8 cellular contexts compared by ENCODE assay signal in the genomic region with DNA sequence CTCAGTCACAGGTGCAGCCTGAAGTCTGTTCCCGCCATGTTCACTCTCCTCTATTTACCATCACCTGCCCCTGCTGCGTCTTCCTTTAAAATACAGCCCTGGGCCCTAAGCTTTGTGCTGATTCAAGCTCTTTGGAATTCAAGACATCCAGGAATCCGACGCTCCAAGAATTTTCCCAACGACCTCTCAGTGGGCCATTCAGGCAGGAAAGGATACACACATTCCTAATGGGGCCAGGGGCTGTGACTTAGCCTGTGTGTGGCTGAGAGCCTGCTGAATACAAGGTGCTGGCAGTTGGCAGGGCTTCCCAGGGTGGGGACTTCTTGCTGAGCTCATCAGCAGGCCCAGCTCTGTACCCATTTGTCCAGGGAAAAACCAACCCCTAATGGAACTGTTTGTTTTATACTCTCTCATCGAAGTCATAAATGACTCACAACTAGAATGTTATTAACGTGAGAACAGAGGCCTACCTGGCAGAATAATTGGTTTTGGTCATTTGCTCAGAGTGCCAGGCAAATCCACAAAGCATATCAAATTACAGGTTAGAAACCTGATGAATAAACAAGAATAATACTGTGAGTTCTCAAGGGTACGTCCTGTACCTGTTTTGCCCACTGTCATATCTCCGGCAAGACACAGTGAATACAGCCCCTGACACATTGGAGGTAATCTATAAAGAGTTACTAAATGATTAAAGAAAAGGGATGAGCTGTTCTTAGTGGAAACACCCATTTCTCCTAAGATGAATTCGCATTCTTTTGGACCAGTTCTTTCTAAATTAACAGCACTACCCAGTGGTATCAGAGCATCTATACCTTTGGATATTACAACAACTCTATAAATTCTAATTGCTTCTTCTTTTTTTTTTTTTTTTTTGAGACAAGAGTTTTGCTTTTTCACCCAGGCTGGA. TPM values are rescaled to one million over a fixed set of nuclear protein-coding genes. Genes with fewer than 3 reads are reported as not detected.
DNase-seq lines count a peak whose midpoint lies in the region; ATAC-seq, FAIRE-seq and TF ChIP-seq lines count a peak whose summit lies in the region.

No MANE protein-coding gene starts in this region.

- peak overlapping the region; percentile 63 for H3K27ac ChIP-seq in endothelial cell of umbilical vein (ENCODE audit: insufficient read depth, low read depth, low read length)
- peak overlapping the region; percentile 92 for H3K27ac ChIP-seq in neuronal stem cell (replicated peaks; ENCODE audit: low read length)

- no peak overlapping the region for H3K23ac ChIP-seq in neuronal stem cell (ENCODE audit: low read depth, low read length, poor library complexity)

- H4K8ac ChIP-seq in neuronal stem cell (ENCODE audit: low read depth, low read length), result no peak overlapping the region

- no peak overlapping the region for H3K9ac ChIP-seq in endothelial cell of umbilical vein (replicated peaks; ENCODE audit: extremely low read depth, insufficient read depth, low read length)
- H3K9ac ChIP-seq in neuronal stem cell (ENCODE audit: low read depth, low read length, poor library complexity), result no peak overlapping the region

- CTCF ChIA-PET in endothelial cell of umbilical vein (lab: Charles Lee), result interaction anchor here (0.8 to 4.3 kb wide), 8 partner anchors 9 to 60 kb away, joined by 4 to 26 read pairs (median 6); partner anchors contain the start of gene KCMF1

- intact Hi-C loops in endothelial cell of umbilical vein (cut with micrococcal nuclease), result loop anchor here (1.0 to 2.0 kb wide), 2 partner anchors 12 to 54 kb away; partner anchors contain the start of gene TMSB10

- no CpG with 5 or more reads among the region's 10 CpGs for WGBS in neuronal stem cell (ENCODE audit: extremely low coverage in 2 of 2, insufficient read length in 2 of 2, insufficient replicate concordance in 1 of 2), 2 donors

- H3K18ac ChIP-seq in neuronal stem cell (ENCODE audit: low read length), result no peak overlapping the region

- no peak overlapping the region for H3K14ac ChIP-seq in neuronal stem cell (ENCODE audit: low read length)

- H3K4me3 ChIP-seq in endothelial cell of umbilical vein (replicated peaks in 1 of 3; ENCODE audit: insufficient read depth in 1 of 3, low read depth in 1 of 3, low read length in 3 of 3), result no peak overlapping the region
- H3K4me3 ChIP-seq in neuronal stem cell (ENCODE audit: low read length in 2 of 2), result no peak overlapping the region

- no peaks in the 10 kb centered on the region for H3K9me3 Mint-ChIP-seq in activated T-cell treated with anti-CD3 and anti-CD28 coated beads, Interleukin-2, amount 50 U/mL, for 24 hours

- H3K4ac ChIP-seq in neuronal stem cell (ENCODE audit: low read length), result no peak overlapping the region

- no peaks in the 10 kb centered on the region for H3K27me3 ChIP-seq in endothelial cell of umbilical vein (ENCODE audit: control insufficient read depth in 2 of 2, insufficient read depth in 2 of 2, low read length in 2 of 2)
- no peaks in the 10 kb centered on the region for H3K27me3 ChIP-seq in neuronal stem cell (ENCODE audit: control insufficient read depth in 3 of 3, insufficient read depth in 3 of 3, low read depth in 1 of 3, low read length in 3 of 3)

- no peak overlapping the region for H3K4me3 Mint-ChIP-seq in activated T-cell treated with anti-CD3 and anti-CD28 coated beads, Interleukin-2, amount 50 U/mL, for 24 hours

- dilution Hi-C loops in endothelial cell of umbilical vein (cut with MboI; ENCODE audit: extremely low pct_ligation_motif_present, low sequenced_read_pairs), result no loop called here

- H3K4me2 ChIP-seq in endothelial cell of umbilical vein (ENCODE audit: insufficient read depth, low read length) (peak overlapping the region; percentile 5), neuronal stem cell (ENCODE audit: insufficient read depth, low read length, poor library complexity, severe bottlenecking) (peak overlapping the region; percentile 29)

- TF ChIP-seq CTCF in endothelial cell of umbilical vein (IDR thresholded peaks at IDR 0.05; ENCODE audit: extremely low read depth in 1 of 2, insufficient read depth in 1 of 2, low read depth in 1 of 2, low read length in 2 of 2), result no peak

- H3K4me1 ChIP-seq in endothelial cell of umbilical vein (ENCODE audit: control insufficient read depth, extremely low read depth, insufficient read depth, low read length) (peaks cover 28% of the 10 kb centered on the region), neuronal stem cell (ENCODE audit: control insufficient read depth in 2 of 2, insufficient read depth in 1 of 2, low read depth in 1 of 2, low read length in 2 of 2) (peaks cover 8 to 26% of the 10 kb centered on the region in 2 donors)

- peak; percentile 83 for FAIRE-seq in endothelial cell of umbilical vein (lab: Jason Lieb, UNC)

- DNase-seq in activated T-cell treated with anti-CD3 and anti-CD28 coated beads, Interleukin-2, amount 50 U/mL, for 24 hours, result no peak
- no peak for DNase-seq in activated T-cell treated with anti-CD3 and anti-CD28 coated beads, Interleukin-2, amount 50 U/mL, for 48 hours
- DNase-seq in NCI-H69 (lab: John Stamatoyannopoulos, UW), result peak; percentile 92
- peak; percentile 87 for DNase-seq in endothelial cell of umbilical vein (ENCODE audit: low read depth, low spot score)
- DNase-seq in neuronal stem cell (ENCODE audit: low spot score), result peak; percentile 92
- DNase-seq in activated CD4-positive, alpha-beta T cell treated with anti-CD3 and anti-CD28 coated beads for 1 hour, result no peak
- no peak for DNase-seq in central memory CD4-positive, alpha-beta T cell

- H2BK120ac ChIP-seq in neuronal stem cell (ENCODE audit: low read depth, low read length), result no peak overlapping the region

- H3K36me3 ChIP-seq in endothelial cell of umbilical vein (ENCODE audit: control insufficient read depth in 2 of 2, extremely low read depth in 1 of 2, insufficient read depth in 2 of 2, low read length in 2 of 2), result no peaks in the 10 kb centered on the region
- H3K36me3 ChIP-seq in neuronal stem cell (replicated peaks in 1 of 2; ENCODE audit: control insufficient read depth in 2 of 2, insufficient read depth in 2 of 2, low read length in 2 of 2), result peaks cover 6 to 20% of the 10 kb centered on the region in 2 donors

- no peak overlapping the region for H2BK15ac ChIP-seq in neuronal stem cell (ENCODE audit: low read length)

- H3K27ac Mint-ChIP-seq in activated T-cell treated with anti-CD3 and anti-CD28 coated beads, Interleukin-2, amount 50 U/mL, for 24 hours, result peak overlapping the region; percentile 52

- no peaks in the 10 kb centered on the region for H3K79me1 ChIP-seq in neuronal stem cell (ENCODE audit: low read depth, low read length)

- no peak overlapping the region for H2BK12ac ChIP-seq in neuronal stem cell (ENCODE audit: low read length)

- H4K20me1 ChIP-seq in endothelial cell of umbilical vein (replicated peaks; ENCODE audit: control insufficient read depth, extremely low read depth, insufficient read depth, low read length), result no peaks in the 10 kb centered on the region

- POLR2A ChIA-PET in endothelial cell of umbilical vein (lab: Charles Lee), result interaction anchor here (1.0 to 2.9 kb wide), 4 partner anchors 12 to 51 kb away, joined by 3 to 14 read pairs (median 7); partner anchors contain the start of gene KCMF1

- no peaks in the 10 kb centered on the region for H3K79me2 ChIP-seq in endothelial cell of umbilical vein (ENCODE audit: control insufficient read depth, insufficient read depth, low read length)

- no peak overlapping the region for H2AK5ac ChIP-seq in neuronal stem cell (ENCODE audit: low read depth, low read length)

- peaks cover 49% of the 10 kb centered on the region for H3K36me3 Mint-ChIP-seq in activated T-cell treated with anti-CD3 and anti-CD28 coated beads, Interleukin-2, amount 50 U/mL, for 24 hours (ENCODE audit: low read depth)

- H3K9me1 ChIP-seq in endothelial cell of umbilical vein (replicated peaks; ENCODE audit: control insufficient read depth, extremely low read depth, insufficient read depth, low read length), result no peaks in the 10 kb centered on the region

- no peak for ATAC-seq in HG02884 (IDR thresholded peaks at IDR 0.05; ENCODE audit: unreplicated experiment)

- TF ChIP-seq POLR2A in endothelial cell of umbilical vein (IDR thresholded peaks at IDR 0.05; ENCODE audit: low read depth, low read length), result no peak

- no peak overlapping the region for H4K91ac ChIP-seq in neuronal stem cell (ENCODE audit: low read depth, low read length, poor library complexity)

- BruUV-seq in endothelial cell of umbilical vein (replicated peaks; lab: Mats Ljungman, UMichigan), result no TSS peak

- peaks cover 33% of the 10 kb centered on the region for H3K4me1 Mint-ChIP-seq in activated T-cell treated with anti-CD3 and anti-CD28 coated beads, Interleukin-2, amount 50 U/mL, for 24 hours (ENCODE audit: low read depth)

- no peak overlapping the region for H2BK5ac ChIP-seq in neuronal stem cell (ENCODE audit: low read length)

- no peaks in the 10 kb centered on the region for H3K27me3 Mint-ChIP-seq in activated T-cell treated with anti-CD3 and anti-CD28 coated beads, Interleukin-2, amount 50 U/mL, for 24 hours

- H3K9me3 ChIP-seq in endothelial cell of umbilical vein (replicated peaks; ENCODE audit: control insufficient read depth, insufficient read depth, low read length), result no peaks in the 10 kb centered on the region
- H3K9me3 ChIP-seq in neuronal stem cell (replicated peaks in 1 of 2; ENCODE audit: control insufficient read depth in 2 of 2, insufficient read depth in 1 of 2, low read depth in 1 of 2, low read length in 2 of 2), result no peaks in the 10 kb centered on the region

- H2AFZ ChIP-seq in endothelial cell of umbilical vein (ENCODE audit: low read depth, low read length) (no peak overlapping the region), neuronal stem cell (ENCODE audit: low read length) (peak overlapping the region; percentile 28)

RNA-seq across cellular contexts. Expression of gene KCMF1, which starts 12.6 kb away (rescaled TPM):
- total RNA-seq in endothelial cell of umbilical vein, result 75.9 and 78.4 TPM in 2 replicates
- 45.5 and 49.3 TPM in 2 replicates for polyA plus RNA-seq in endothelial cell of umbilical vein
- polyA plus RNA-seq in endothelial cell of umbilical vein (2011; cell fraction: cytosol; rRNA removed), result 64.7 and 67.7 TPM in 2 replicates
- polyA plus RNA-seq in endothelial cell of umbilical vein (2011; cell fraction: nucleus; rRNA removed), result 47.7 and 59.6 TPM in 2 replicates
- 68.6 and 86.9 TPM in 2 replicates for polyA plus RNA-seq in endothelial cell of umbilical vein (2012)
- 78.7 and 80.5 TPM in 2 replicates for polyA minus RNA-seq in endothelial cell of umbilical vein
- 45.5 TPM for polyA minus RNA-seq in endothelial cell of umbilical vein (2011; cell fraction: cytosol; rRNA and poly(A)+ RNA removed)
- 34.8 and 45.1 TPM in 2 replicates for polyA minus RNA-seq in endothelial cell of umbilical vein (2011; cell fraction: nucleus; rRNA and poly(A)+ RNA removed)
- 41.2 TPM for polyA plus RNA-seq in neuronal stem cell (2013, experiment 1 of 2)
- polyA plus RNA-seq in neuronal stem cell (2013, experiment 2 of 2), result 37.1 TPM

RNA-seq across cellular contexts. Expression of gene TMSB10, which starts 52.9 kb away (rescaled TPM):
- 4,007 and 4,015 TPM in 2 replicates for total RNA-seq in endothelial cell of umbilical vein
- 2,259 and 2,774 TPM in 2 replicates for polyA plus RNA-seq in endothelial cell of umbilical vein
- 4,510 and 5,534 TPM in 2 replicates for polyA plus RNA-seq in endothelial cell of umbilical vein (2011; cell fraction: cytosol; rRNA removed)
- polyA plus RNA-seq in endothelial cell of umbilical vein (2011; cell fraction: nucleus; rRNA removed), result 1,715 and 2,260 TPM in 2 replicates
- 7,506 and 8,473 TPM in 2 replicates for polyA plus RNA-seq in endothelial cell of umbilical vein (2012)
- polyA minus RNA-seq in endothelial cell of umbilical vein, result 359 and 375 TPM in 2 replicates
- polyA minus RNA-seq in endothelial cell of umbilical vein (2011; cell fraction: cytosol; rRNA and poly(A)+ RNA removed), result 486 TPM
- 61.1 and 90.1 TPM in 2 replicates for polyA minus RNA-seq in endothelial cell of umbilical vein (2011; cell fraction: nucleus; rRNA and poly(A)+ RNA removed)
- polyA plus RNA-seq in neuronal stem cell (2013, experiment 1 of 2), result 1,798 TPM
- 1,767 TPM for polyA plus RNA-seq in neuronal stem cell (2013, experiment 2 of 2)

Comparison
In these comparisons a context has a peak if more than half of its experiments do, and no peak if none do; other contexts are left out.
1. DNase-seq: peak in NCI-H69 (single experiment), endothelial cell of umbilical vein (single experiment) and neuronal stem cell (single experiment); none in activated T-cell treated with anti-CD3 and anti-CD28 coated beads, Interleukin-2, amount 50 U/mL, for 24 hours (single experiment), activated T-cell treated with anti-CD3 and anti-CD28 coated beads, Interleukin-2, amount 50 U/mL, for 48 hours (0 of 2), activated CD4-positive, alpha-beta T cell treated with anti-CD3 and anti-CD28 coated beads for 1 hour (single experiment) and central memory CD4-positive, alpha-beta T cell (single experiment).